In genomic region chr15:83067638-83067962, GRCh38 we compare ENCODE assay signal across 8 cellular contexts. TPM values are rescaled to one million over a fixed set of nuclear protein-coding genes. Genes with fewer than 3 reads are reported as not detected.
DNase-seq lines count a peak whose midpoint lies in the region; TF ChIP-seq lines count a peak whose summit lies in the region.

No MANE protein-coding gene starts in this region.

- peak overlapping the region; percentile 72 for H3K4me3 Mint-ChIP-seq in activated T-helper 1 cell treated with anti-CD3 and anti-CD28 coated beads, Interleukin-12 subunit alpha, Interleukin-12 subunit beta, Interleukin-2, Interleukin-4 antibody, amounts not matched to agents 30 ng/mL and 10 ng/mL and 1 ng/mL, durations not matched to agents 14 hours and 24 hours and 36 hours

- no peak for TF ChIP-seq CTCF in HEK293 (tag by site-specific recombination; IDR thresholded peaks at IDR 0.05)
- TF ChIP-seq CTCF in smooth muscle cell (IDR thresholded peaks at IDR 0.05; ENCODE audit: borderline replicate concordance, insufficient read depth, poor library complexity, severe bottlenecking) = no peak

- no peaks in the 10 kb centered on the region for H3K27me3 ChIP-seq in smooth muscle cell (ENCODE audit: low read depth)

- peaks cover 36% of the 10 kb centered on the region for H4K20me1 ChIP-seq in smooth muscle cell (ENCODE audit: low read depth)

- H3K4me2 ChIP-seq in smooth muscle cell = peak overlapping the region; percentile 99

- H3K9ac ChIP-seq in smooth muscle cell (ENCODE audit: low read depth) = no peak overlapping the region

- H2AFZ ChIP-seq in smooth muscle cell (ENCODE audit: low read depth) = peak overlapping the region; percentile 89

- H3K79me2 ChIP-seq in smooth muscle cell (ENCODE audit: low read depth) = peaks cover 39% of the 10 kb centered on the region

- H3K36me3 Mint-ChIP-seq in activated T-helper 1 cell treated with anti-CD3 and anti-CD28 coated beads, Interleukin-12 subunit alpha, Interleukin-12 subunit beta, Interleukin-2, Interleukin-4 antibody, amounts not matched to agents 30 ng/mL and 10 ng/mL and 1 ng/mL, durations not matched to agents 14 hours and 24 hours and 36 hours (ENCODE audit: low read depth) = peaks cover 16% of the 10 kb centered on the region

- H3K4me3 ChIP-seq in HEK293 (ENCODE audit: low read depth, low read length) = peak overlapping the region; percentile 91
- peak overlapping the region; percentile 87 for H3K4me3 ChIP-seq in iPS-11a (ENCODE audit: low read depth, low read length)
- peak overlapping the region; percentile 72 for H3K4me3 ChIP-seq in smooth muscle cell

- peaks cover 24% of the 10 kb centered on the region for H3K4me1 ChIP-seq in HEK293 (ENCODE audit: control insufficient read depth, insufficient read depth, low read length)
- H3K4me1 ChIP-seq in smooth muscle cell (ENCODE audit: low read depth) = peaks cover 27% of the 10 kb centered on the region

- POLR2A ChIA-PET in HEK293 (lab: Yijun Ruan, JAX) = interaction anchor here (0.6 to 3.1 kb wide), 10 partner anchors 10 to 218 kb away, joined by 3 to 17 read pairs (median 4); partner anchors contain the start of genes C15orf40 and TM6SF1

- H3K36me3 ChIP-seq in HEK293 (ENCODE audit: control insufficient read depth in 2 of 2, insufficient read depth in 1 of 2, low read length in 2 of 2) (no peaks in the 10 kb centered on the region), smooth muscle cell (ENCODE audit: low read depth) (no peaks in the 10 kb centered on the region)

- intact Hi-C loops in activated T-helper 1 cell treated with anti-CD3 and anti-CD28 coated beads, Interleukin-12 subunit alpha, Interleukin-12 subunit beta, Interleukin-2, Interleukin-4 antibody, amounts not matched to agents 30 ng/mL and 10 ng/mL and 1 ng/mL, durations not matched to agents 14 hours and 24 hours and 36 hours (cut with micrococcal nuclease) = loop anchor here (1.0 to 10.0 kb wide), 8 partner anchors 41 to 803 kb away; partner anchors contain the start of genes C15orf40, EFL1, RPS17 and SAXO2

- peaks cover 2% of the 10 kb centered on the region for H3K27me3 Mint-ChIP-seq in activated T-helper 1 cell treated with anti-CD3 and anti-CD28 coated beads, Interleukin-12 subunit alpha, Interleukin-12 subunit beta, Interleukin-2, Interleukin-4 antibody, amounts not matched to agents 30 ng/mL and 10 ng/mL and 1 ng/mL, durations not matched to agents 14 hours and 24 hours and 36 hours (ENCODE audit: insufficient read depth)

- peaks cover 32% of the 10 kb centered on the region for H3K4me1 Mint-ChIP-seq in activated T-helper 1 cell treated with anti-CD3 and anti-CD28 coated beads, Interleukin-12 subunit alpha, Interleukin-12 subunit beta, Interleukin-2, Interleukin-4 antibody, amounts not matched to agents 30 ng/mL and 10 ng/mL and 1 ng/mL, durations not matched to agents 14 hours and 24 hours and 36 hours (ENCODE audit: low read depth)

- H3K9me3 ChIP-seq in HEK293 (ENCODE audit: control insufficient read depth, insufficient read depth, low read depth, low read length) (no peaks in the 10 kb centered on the region), smooth muscle cell (replicated peaks; ENCODE audit: low read depth) (no peaks in the 10 kb centered on the region)

- H3K27ac Mint-ChIP-seq in activated T-helper 1 cell treated with anti-CD3 and anti-CD28 coated beads, Interleukin-12 subunit alpha, Interleukin-12 subunit beta, Interleukin-2, Interleukin-4 antibody, amounts not matched to agents 30 ng/mL and 10 ng/mL and 1 ng/mL, durations not matched to agents 14 hours and 24 hours and 36 hours = peak overlapping the region; percentile 19

- H3K27ac ChIP-seq in HEK293 (ENCODE audit: extremely low read depth, low read depth, low read length) (peak overlapping the region; percentile 96), smooth muscle cell (ENCODE audit: low read depth) (peak overlapping the region; percentile 56)

- H3F3A ChIP-seq in smooth muscle cell (ENCODE audit: low read depth) = no peaks in the 10 kb centered on the region

- H3K9me3 Mint-ChIP-seq in activated T-helper 1 cell treated with anti-CD3 and anti-CD28 coated beads, Interleukin-12 subunit alpha, Interleukin-12 subunit beta, Interleukin-2, Interleukin-4 antibody, amounts not matched to agents 30 ng/mL and 10 ng/mL and 1 ng/mL, durations not matched to agents 14 hours and 24 hours and 36 hours = peaks cover 14% of the 10 kb centered on the region

- CTCF ChIA-PET in HEK293 (lab: Yijun Ruan, JAX) = interaction anchor here (0.6 to 0.8 kb wide), 3 partner anchors 16 to 181 kb away, joined by 3 to 4 read pairs (median 3); no protein-coding TSS in a partner anchor

- WGBS in smooth muscle cell (ENCODE audit: low lambda C conversion rate) = 82% methylated on average over 12 of the region's 12 CpGs

- no peak for DNase-seq in activated T-helper 1 cell treated with anti-CD3 and anti-CD28 coated beads, Interleukin-12 subunit alpha, Interleukin-12 subunit beta, Interleukin-2, Interleukin-4 antibody, amounts not matched to agents 30 ng/mL and 10 ng/mL and 1 ng/mL, durations not matched to agents 14 hours and 24 hours and 36 hours (ENCODE audit: low spot score)
- DNase-seq in smooth muscle cell (lab: John Stamatoyannopoulos, UW; ENCODE audit: unreplicated experiment) (no peak), MV-4-11 (lab: John Stamatoyannopoulos, UW) (no peak), epidermal melanocyte (ENCODE audit: insufficient read length, low spot score) (no peak), GOT3 (lab: John Stamatoyannopoulos, UW) (no peak)
- no peak for DNase-seq in activated CD4-positive, alpha-beta T cell treated with anti-CD3 and anti-CD28 coated beads for 4 hours

TF ChIP-seq in HEK293, 187 proteins besides CTCF, POLR2A, EP300 and RAD21:
- TF ChIP-seq ZNF423 (tag by site-specific recombination; IDR thresholded peaks at IDR 0.05) (no peak), FEZF1 (tag by site-specific recombination; IDR thresholded peaks at IDR 0.05) (no peak), ATF2 (tag by site-specific recombination; IDR thresholded peaks at IDR 0.05; ENCODE audit: low read depth) (no peak), ZNF701 (tag by site-specific recombination; IDR thresholded peaks at IDR 0.05) (no peak), HOXD13 (CRISPR knock-in tag; IDR thresholded peaks at IDR 0.05; ENCODE audit: borderline replicate concordance) (0 out of 2 replicates have a peak, but pooled peaks have one; percentile 22), ZNF335 (tag by site-specific recombination; conservative IDR thresholded peaks at IDR 0.05) (peak; percentile 60), KLF1 (tag by site-specific recombination; IDR thresholded peaks at IDR 0.05) (no peak)

RNA-seq across cellular contexts. Expression of gene BTBD1, which starts 0.5 kb away (rescaled TPM):
- total RNA-seq in activated T-helper 1 cell treated with anti-CD3 and anti-CD28 coated beads, Interleukin-12 subunit alpha, Interleukin-12 subunit beta, Interleukin-2, Interleukin-4 antibody, amounts not matched to agents 30 ng/mL and 10 ng/mL and 1 ng/mL, durations not matched to agents 14 hours and 24 hours and 36 hours = 61.7 and 61.8 TPM in 2 replicates
- 75.2 and 84.2 TPM in 2 replicates for total RNA-seq in smooth muscle cell
- polyA plus RNA-seq in smooth muscle cell = 39.3 and 43.2 TPM in 2 replicates

RNA-seq across cellular contexts. Expression of gene TM6SF1, which starts 39.8 kb away (rescaled TPM):
- total RNA-seq in activated T-helper 1 cell treated with anti-CD3 and anti-CD28 coated beads, Interleukin-12 subunit alpha, Interleukin-12 subunit beta, Interleukin-2, Interleukin-4 antibody, amounts not matched to agents 30 ng/mL and 10 ng/mL and 1 ng/mL, durations not matched to agents 14 hours and 24 hours and 36 hours = 4.5 and 5.2 TPM in 2 replicates
- 1.5 TPM in 1 of 2 replicates, not detected in the other for total RNA-seq in smooth muscle cell
- 0.14 TPM in 1 of 2 replicates, not detected in the other for polyA plus RNA-seq in smooth muscle cell

RNA-seq across cellular contexts. Expression of gene C15orf40, which starts 56.2 kb away (rescaled TPM):
- 24.2 and 29.0 TPM in 2 replicates for total RNA-seq in activated T-helper 1 cell treated with anti-CD3 and anti-CD28 coated beads, Interleukin-12 subunit alpha, Interleukin-12 subunit beta, Interleukin-2, Interleukin-4 antibody, amounts not matched to agents 30 ng/mL and 10 ng/mL and 1 ng/mL, durations not matched to agents 14 hours and 24 hours and 36 hours
- 4.2 and 14.3 TPM in 2 replicates for total RNA-seq in smooth muscle cell
- polyA plus RNA-seq in smooth muscle cell = 19.3 and 29.0 TPM in 2 replicates
